Comparison of ENCODE assay signal across 12 cellular contexts in genomic region chr11:35178862-35179261, GRCh38.
DNase-seq lines count a peak whose midpoint lies in the region; ATAC-seq and TF ChIP-seq lines count a peak whose summit lies in the region.
"Had no signal": no experiment of that assay in that cellular context is flagged by ENCODE, and none has a peak within 500 bp of the region (broad histone marks: within the 10 kb centered on the region; RNA-seq: fewer than 3 reads in every experiment).

No MANE protein-coding gene starts in this region.

- no peaks in the 10 kb centered on the region for H3K27me3 Mint-ChIP-seq in activated naive CD8-positive, alpha-beta T cell

- H3K4me1 Mint-ChIP-seq in activated naive CD8-positive, alpha-beta T cell (ENCODE audit: low read depth): peaks cover 91% of the 10 kb centered on the region

- peaks cover 20 to 27% of the 10 kb centered on the region in 2 donors for H3K36me3 ChIP-seq in mucosa of rectum (ENCODE audit: control insufficient read depth in 2 of 2, insufficient read depth in 2 of 2, low read length in 2 of 2)

- no peak for ATAC-seq in GM19455 (IDR thresholded peaks at IDR 0.05; ENCODE audit: unreplicated experiment)

- no peak for TF ChIP-seq RAD21 in Ishikawa (IDR thresholded peaks at IDR 0.05; ENCODE audit: low read depth)

- peaks cover 53% of the 10 kb centered on the region for H3K36me3 Mint-ChIP-seq in activated naive CD8-positive, alpha-beta T cell

- H3K27ac Mint-ChIP-seq in activated naive CD8-positive, alpha-beta T cell: peak overlapping the region; percentile 96
- H3K27ac Mint-ChIP-seq: endodermal cell had no signal

- no peak for TF ChIP-seq EP300 in Ishikawa (IDR thresholded peaks at IDR 0.05; ENCODE audit: borderline replicate concordance)

- H3K27ac ChIP-seq in mucosa of rectum (ENCODE audit: low read depth in 2 of 2, low read length in 2 of 2): peak overlapping the region; percentile 76 to 80

- peaks cover 45 to 50% of the 10 kb centered on the region in 2 donors for H3K4me1 ChIP-seq in mucosa of rectum (ENCODE audit: control insufficient read depth in 2 of 2, insufficient read depth in 2 of 2, low read length in 2 of 2)

- H3K9me3 ChIP-seq in mucosa of rectum (ENCODE audit: control insufficient read depth in 2 of 2, low read length in 2 of 2): no peaks in the 10 kb centered on the region

- H3K4me3 ChIP-seq in mucosa of rectum (ENCODE audit: low read length in 2 of 2): no peak overlapping the region

- H3K9me3 Mint-ChIP-seq in activated naive CD8-positive, alpha-beta T cell (ENCODE audit: low read depth): peaks cover 3% of the 10 kb centered on the region
- H3K9me3 Mint-ChIP-seq: endodermal cell had no signal

- no peak overlapping the region for H3K9ac ChIP-seq in mucosa of rectum (ENCODE audit: low read depth in 1 of 2, low read length in 2 of 2)

- H3K4me3 Mint-ChIP-seq in activated naive CD8-positive, alpha-beta T cell: peak overlapping the region; percentile 80
- H3K4me3 Mint-ChIP-seq: endodermal cell had no signal

- H3K27me3 ChIP-seq in mucosa of rectum (ENCODE audit: control insufficient read depth in 2 of 2, insufficient read depth in 2 of 2, low read length in 2 of 2): no peaks in the 10 kb centered on the region

- peak; percentile 42 for DNase-seq in CD1c-positive myeloid dendritic cell (ENCODE audit: extremely low spot score)
- DNase-seq in GM19238 (ENCODE audit: insufficient read length, low spot score): no peak
- DNase-seq in T1000 (lab: John Stamatoyannopoulos, UW): no peak
- no peak for DNase-seq in SW 1271 (lab: John Stamatoyannopoulos, UW)
- DNase-seq: DMS79, endodermal cell, kidney glomerular epithelial cell, NCI-H2107 had no signal

TF ChIP-seq in Ishikawa, 13 proteins besides CTCF, POLR2A, EP300 and RAD21:
- TF ChIP-seq FOXM1 (IDR thresholded peaks at IDR 0.05; ENCODE audit: borderline replicate concordance, low read depth): no peak
- no peak for TF ChIP-seq ZBTB7A (IDR thresholded peaks at IDR 0.05; ENCODE audit: low read depth)
- no peak for TF ChIP-seq TAF1 (IDR thresholded peaks at IDR 0.05; ENCODE audit: low read depth)
- TF ChIP-seq TEAD4 (IDR thresholded peaks at IDR 0.05): no peak
- TF ChIP-seq NFIC (IDR thresholded peaks at IDR 0.05): no peak
- no peak for TF ChIP-seq TCF12 (IDR thresholded peaks at IDR 0.05; ENCODE audit: low read depth)
- no peak for TF ChIP-seq EGR1 (IDR thresholded peaks at IDR 0.05)
- TF ChIP-seq CEBPB (IDR thresholded peaks at IDR 0.05): peak; percentile 11; the same call in 1 of the 2 replicates
